ENCODE assay signal across 9 cellular contexts in genomic region chr2:43239981-43240761, GRCh38. TPM values are rescaled to one million over a fixed set of nuclear protein-coding genes. Genes with fewer than 3 reads are reported as not detected.
DNase-seq lines count a peak whose midpoint lies in the region; ATAC-seq and TF ChIP-seq lines count a peak whose summit lies in the region.
"Had no signal": no experiment of that assay in that cellular context is flagged by ENCODE, and none has a peak within 500 bp of the region (broad histone marks: within the 10 kb centered on the region; RNA-seq: fewer than 3 reads in every experiment).

No MANE protein-coding gene starts in this region.

- TF ChIP-seq CTCF in OCI-LY1 (IDR thresholded peaks at IDR 0.05; ENCODE audit: low read length) (peak; percentile 55; the same call in 1 of the 2 replicates), left ventricle myocardium inferior (IDR thresholded peaks at IDR 0.05; ENCODE audit: borderline replicate concordance) (peak; percentile 21), testis (IDR thresholded peaks at IDR 0.05) (no peak)

- ATAC-seq in GM21381 (IDR thresholded peaks at IDR 0.05; ENCODE audit: unreplicated experiment): peak; percentile 53

- no peak for TF ChIP-seq POLR2A in testis (IDR thresholded peaks at IDR 0.05)

- no peaks in the 10 kb centered on the region for H3K9me2 ChIP-seq in OCI-LY1 (ENCODE audit: low read depth, low read length)

- no peak overlapping the region for H3K4me3 ChIP-seq in OCI-LY1 (ENCODE audit: low read depth, low read length, poor library complexity, severe bottlenecking)
- no peak overlapping the region for H3K4me3 ChIP-seq in left ventricle myocardium inferior
- no peak overlapping the region for H3K4me3 ChIP-seq in testis

- H3K9me3 ChIP-seq in OCI-LY1 (ENCODE audit: low read length) (no peaks in the 10 kb centered on the region), left ventricle myocardium inferior (replicated peaks) (no peaks in the 10 kb centered on the region), testis (no peaks in the 10 kb centered on the region)

- H3K36me3 ChIP-seq in OCI-LY1 (ENCODE audit: insufficient read depth, low read length): no peaks in the 10 kb centered on the region
- no peaks in the 10 kb centered on the region for H3K36me3 ChIP-seq in left ventricle myocardium inferior
- H3K36me3 ChIP-seq in testis (ENCODE audit: low read depth, missing control alignments): no peaks in the 10 kb centered on the region

- peak overlapping the region; percentile 3; the same call in 1 of the 2 replicates for H3K4me2 ChIP-seq in OCI-LY1 (ENCODE audit: low read length)

- peaks cover 15% of the 10 kb centered on the region for H3K4me1 ChIP-seq in OCI-LY1 (ENCODE audit: insufficient read depth, low read length, severe bottlenecking)
- H3K4me1 ChIP-seq in left ventricle myocardium inferior: no peaks in the 10 kb centered on the region
- peaks cover 11% of the 10 kb centered on the region for H3K4me1 ChIP-seq in testis

- no peak overlapping the region for H2AFZ ChIP-seq in OCI-LY1 (ENCODE audit: low read length)

- H3F3A ChIP-seq in OCI-LY1 (ENCODE audit: insufficient read depth, low read length): no peaks in the 10 kb centered on the region

- H3K27me3 ChIP-seq in OCI-LY1 (ENCODE audit: insufficient read depth, low read length) (no peaks in the 10 kb centered on the region), left ventricle myocardium inferior (ENCODE audit: low read depth) (no peaks in the 10 kb centered on the region), testis (no peaks in the 10 kb centered on the region)

- H3K79me2 ChIP-seq in OCI-LY1 (ENCODE audit: insufficient read depth, low read length): no peaks in the 10 kb centered on the region

- H3K27ac ChIP-seq in OCI-LY1 (ENCODE audit: low read depth, low read length, poor library complexity, severe bottlenecking) (peak overlapping the region; percentile 58), left ventricle myocardium inferior (replicated peaks) (peak overlapping the region; percentile 57), testis (peak overlapping the region; percentile 64 to 69)

- intact Hi-C loops in left ventricle myocardium inferior (cut with micrococcal nuclease) (loop anchor here (10.0 kb wide), 2 partner anchors 245 to 385 kb away; no protein-coding TSS in a partner anchor), testis (cut with DNase I; ENCODE audit: low total_unique reads) (no loop called here)

- WGBS in testis, 2 donors: 78 to 79% methylated on average over 13 of the region's 13 CpGs

- no peak for DNase-seq in left ventricle myocardium inferior
- no peak for DNase-seq in testis
- DNase-seq in activated CD8-positive, alpha-beta memory T cell treated with anti-CD3 and anti-CD28 coated beads for 24 hours: no peak
- DNase-seq in DMS79 (lab: John Stamatoyannopoulos, UW): no peak
- DNase-seq in occipital lobe (lab: John Stamatoyannopoulos, UW): no peak
- DNase-seq in SW 1271 (lab: John Stamatoyannopoulos, UW): no peak
- DNase-seq: effector CD8-positive, alpha-beta T cell had no signal

- H4K20me1 ChIP-seq in OCI-LY1 (ENCODE audit: insufficient read depth, low read length): no peaks in the 10 kb centered on the region

- H3K9ac ChIP-seq in OCI-LY1 (ENCODE audit: low read length): no peak overlapping the region

RNA-seq across cellular contexts. Expression of gene ZFP36L2, which starts 13.8 kb away (rescaled TPM):
- total RNA-seq in left ventricle myocardium inferior (48.5 TPM), testis (10 to 100 TPM; 35.7 to 54.4 TPM), occipital lobe (2.5 TPM)
- polyA plus RNA-seq in testis (ENCODE audit: insufficient read depth, low read depth, low replicate concordance): 45.4 TPM

Comparison
In these comparisons a context has a peak if more than half of its experiments do, and no peak if none do; other contexts are left out.
1. CTCF ChIP-seq: peak in OCI-LY1 (single experiment) and left ventricle myocardium inferior (single experiment); none in testis (0 of 3).
2. RNA of gene ZFP36L2, which starts 13.8 kb away (total RNA-seq): 35.7 to 54.4 TPM in testis and 48.5 TPM in left ventricle myocardium inferior (single experiment); 2.5 TPM in occipital lobe (single experiment); every median in the first group is over 10 times any median in the second.
3. Peak in every context shown above with its lines, with median percentiles within 50 percentile points of each other: H3K27ac ChIP-seq.